ENCODE assay signal across 24 cellular contexts in genomic region chr18:3081558-3081957, GRCh38.
"Had no signal": no experiment of that assay in that cellular context is flagged by ENCODE, and none has a peak within 500 bp of the region (broad histone marks: within the 10 kb centered on the region; RNA-seq: fewer than 3 reads in every experiment).

No MANE protein-coding gene starts in this region.

- H3K4me3 ChIP-seq: coronary artery, dorsolateral prefrontal cortex, heart right ventricle, left ventricle myocardium inferior, lower lobe of right lung, psoas muscle, right lobe of liver, skin epidermis, testis, tibial nerve, upper lobe of right lung, vagina had no signal

- FAIRE-seq: frontal cortex had no signal

- H3K4me1 Mint-ChIP-seq: memory B cell; stimulated activated naive B cell treated with anti-CD40 and anti-IgM and Interleukin-4, amounts not matched to agents 10 μg/mL and 1 μg/mL and 100 μg/mL, for 72 hours; stimulated activated naive CD8-positive, alpha-beta T cell treated with anti-CD3 and anti-CD28 coated beads, Interleukin-15, amount 100 ng/mL, for 72 hours had no signal

- H3K4me3 Mint-ChIP-seq: memory B cell; stimulated activated naive B cell treated with anti-CD40 and anti-IgM and Interleukin-4, amounts not matched to agents 10 μg/mL and 1 μg/mL and 100 μg/mL, for 72 hours; stimulated activated naive CD8-positive, alpha-beta T cell treated with anti-CD3 and anti-CD28 coated beads, Interleukin-15, amount 100 ng/mL, for 72 hours had no signal

- H3K9me3 Mint-ChIP-seq: memory B cell; stimulated activated naive B cell treated with anti-CD40 and anti-IgM and Interleukin-4, amounts not matched to agents 10 μg/mL and 1 μg/mL and 100 μg/mL, for 72 hours; stimulated activated naive CD8-positive, alpha-beta T cell treated with anti-CD3 and anti-CD28 coated beads, Interleukin-15, amount 100 ng/mL, for 72 hours had no signal

- H3K27me3 ChIP-seq: dorsolateral prefrontal cortex, heart right ventricle, neutrophil, right lobe of liver, testis, tibial nerve, upper lobe of right lung, vagina had no signal

- H3K27ac Mint-ChIP-seq: memory B cell; stimulated activated naive B cell treated with anti-CD40 and anti-IgM and Interleukin-4, amounts not matched to agents 10 μg/mL and 1 μg/mL and 100 μg/mL, for 72 hours; stimulated activated naive CD8-positive, alpha-beta T cell treated with anti-CD3 and anti-CD28 coated beads, Interleukin-15, amount 100 ng/mL, for 72 hours had no signal

- H3K36me3 ChIP-seq: lower lobe of right lung, neutrophil, tibial nerve, upper lobe of right lung, vagina had no signal

- DNase-seq: dorsolateral prefrontal cortex; effector CD8-positive, alpha-beta T cell; heart right ventricle; hypothalamus; left cardiac atrium; left ventricle myocardium inferior; lower lobe of right lung; midbrain; psoas muscle; retina; right lobe of liver; stimulated activated CD4-positive, alpha-beta T cell treated with anti-CD3 and anti-CD28 coated beads, Interleukin-2, amount 100 ng/mL, for 24 hours; stimulated activated CD4-positive, alpha-beta T cell treated with anti-CD3 and anti-CD28 coated beads, Interleukin-4, amount 100 ng/mL, for 4 hours; stimulated activated naive B cell treated with anti-CD40 and anti-IgM and Interleukin-4, amounts not matched to agents 10 μg/mL and 1 μg/mL and 100 μg/mL, for 72 hours; stimulated activated naive CD8-positive, alpha-beta T cell treated with anti-CD3 and anti-CD28 coated beads, Interleukin-15, amount 100 ng/mL, for 72 hours; testis; upper lobe of right lung had no signal

- H3K9me3 ChIP-seq: heart right ventricle, left ventricle myocardium inferior, lower lobe of right lung, neutrophil, psoas muscle, right lobe of liver, testis, tibial nerve, upper lobe of right lung, vagina had no signal

- H3K4me1 ChIP-seq: heart right ventricle, left ventricle myocardium inferior, lower lobe of right lung, psoas muscle, right lobe of liver, tibial nerve, upper lobe of right lung, vagina had no signal

- H3K27ac ChIP-seq: coronary artery, dorsolateral prefrontal cortex, heart right ventricle, left ventricle myocardium inferior, lower lobe of right lung, neutrophil, psoas muscle, right lobe of liver, skin epidermis, testis, tibial nerve, upper lobe of right lung, vagina had no signal

- H3K27me3 Mint-ChIP-seq: stimulated activated naive B cell treated with anti-CD40 and anti-IgM and Interleukin-4, amounts not matched to agents 10 μg/mL and 1 μg/mL and 100 μg/mL, for 72 hours; stimulated activated naive CD8-positive, alpha-beta T cell treated with anti-CD3 and anti-CD28 coated beads, Interleukin-15, amount 100 ng/mL, for 72 hours had no signal
